Comparison of ENCODE assay signal across 10 cellular contexts in the genomic region with DNA sequence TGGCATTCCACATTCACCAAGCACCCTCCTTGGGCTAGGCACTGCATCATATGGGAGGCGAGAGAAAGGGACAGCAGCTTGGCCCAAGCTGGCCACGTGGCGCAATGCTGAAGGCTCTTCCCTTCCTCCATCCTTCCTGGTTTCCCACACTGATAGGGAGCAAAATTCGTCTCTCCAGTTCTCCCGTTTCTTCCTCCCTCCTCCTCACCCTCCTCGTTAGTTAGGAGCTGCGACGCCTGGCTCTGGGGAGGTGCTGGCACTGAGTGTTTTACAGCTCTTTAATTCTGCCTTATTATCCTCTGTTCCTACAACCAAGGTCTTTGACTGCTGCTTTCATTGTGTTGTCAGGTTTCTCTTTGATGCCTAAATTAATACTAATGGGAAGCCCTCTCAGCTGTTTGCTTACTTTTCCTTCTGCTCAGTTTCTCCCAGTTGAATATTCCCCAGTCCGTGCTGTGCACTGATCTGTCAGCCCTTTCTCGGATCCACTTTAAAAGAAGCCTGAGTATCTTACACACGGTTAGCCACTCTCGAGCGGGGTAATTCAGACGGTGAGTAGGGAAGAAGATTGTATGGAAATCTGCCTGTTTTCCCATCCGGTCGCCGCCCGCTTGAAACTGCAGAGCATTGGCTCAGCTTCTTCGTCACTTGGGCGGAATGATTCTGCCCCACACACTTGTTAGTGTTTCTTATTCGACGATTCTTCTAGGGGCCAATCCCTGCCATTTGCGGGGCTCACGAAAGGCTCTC. TPM values are rescaled to one million over a fixed set of nuclear protein-coding genes. Genes with fewer than 3 reads are reported as not detected.
DNase-seq lines count a peak whose midpoint lies in the region; ATAC-seq and TF ChIP-seq lines count a peak whose summit lies in the region.
"Had no signal": no experiment of that assay in that cellular context is flagged by ENCODE, and none has a peak within 500 bp of the region (broad histone marks: within the 10 kb centered on the region; RNA-seq: fewer than 3 reads in every experiment).

No MANE protein-coding gene starts in this region.

- WGBS in mesodermal cell (ENCODE audit: insufficient coverage in 2 of 2), 2 experiments = 41 to 56% methylated on average over 10 to 13 of the region's 24 CpGs
- 9% methylated on average over 24 of the region's 24 CpGs for WGBS in urinary bladder

- no peak overlapping the region for H3K27ac ChIP-seq in right atrium auricular region
- peak overlapping the region; percentile 50 for H3K27ac ChIP-seq in mesodermal cell (ENCODE audit: low read depth, low read length, severe bottlenecking)
- no peak overlapping the region for H3K27ac ChIP-seq in urinary bladder (ENCODE audit: low read depth)
- no peak overlapping the region for H3K27ac ChIP-seq in A673 (ENCODE audit: low read depth, low read length, poor library complexity, severe bottlenecking)

- peaks cover 0 to 5% of the 10 kb centered on the region in 2 donors for H3K27me3 ChIP-seq in right atrium auricular region
- H3K27me3 ChIP-seq in A673 (replicated peaks; ENCODE audit: insufficient read depth, low read depth, low read length, poor library complexity) = peaks cover under 1% of the 10 kb centered on the region

- no peaks in the 10 kb centered on the region for H3K9me3 ChIP-seq in right atrium auricular region
- H3K9me3 ChIP-seq in mesodermal cell (ENCODE audit: control insufficient read depth, low read length) = no peaks in the 10 kb centered on the region
- H3K9me3 ChIP-seq in A673 (ENCODE audit: low read depth, low read length, poor library complexity, severe bottlenecking) = no peaks in the 10 kb centered on the region

- intact Hi-C loops in Right ventricle myocardium inferior (cut with DNase I) (no loop called here), A673 (cut with micrococcal nuclease; ENCODE audit: unreplicated experiment) (no loop called here)

- H3K36me3 ChIP-seq in right atrium auricular region (no peaks in the 10 kb centered on the region), mesodermal cell (ENCODE audit: control insufficient read depth, insufficient read depth, low read length) (no peaks in the 10 kb centered on the region), urinary bladder (ENCODE audit: insufficient read depth) (no peaks in the 10 kb centered on the region), A673 (ENCODE audit: insufficient read depth, low read length, poor library complexity, severe bottlenecking) (no peaks in the 10 kb centered on the region)

- TF ChIP-seq POLR2A in GM18505 (IDR thresholded peaks at IDR 0.05; ENCODE audit: borderline replicate concordance, extremely low read depth, insufficient read depth, insufficient read length) = no peak

- DNase-seq in Right ventricle myocardium inferior (ENCODE audit: missing footprints) = no peak
- no peak for DNase-seq in right atrium auricular region (ENCODE audit: low spot score)
- peak; percentile 36 for DNase-seq in fibroblast of peridontal ligament (ENCODE audit: extremely low read depth)
- DNase-seq in stimulated activated CD4-positive, alpha-beta T cell treated with anti-CD3 and anti-CD28 coated beads, Interleukin-4, amount 100 ng/mL, for 4 hours = no peak
- no peak for DNase-seq in A673 (ENCODE audit: low spot score)
- DNase-seq: activated CD4-positive, alpha-beta T cell treated with anti-CD3 and anti-CD28 coated beads for 4 hours; AML-193 had no signal

- no peak for TF ChIP-seq CTCF in right atrium auricular region (IDR thresholded peaks at IDR 0.05)
- TF ChIP-seq CTCF in A673 (conservative IDR thresholded peaks at IDR 0.05; ENCODE audit: low read depth, low read length) = no peak

- ATAC-seq in Right ventricle myocardium inferior = peak; percentile 21
- ATAC-seq in GM18505 (IDR thresholded peaks at IDR 0.05; ENCODE audit: unreplicated experiment) = no peak

- peaks cover 0 to 17% of the 10 kb centered on the region in 2 donors for H3K4me1 ChIP-seq in right atrium auricular region
- no peaks in the 10 kb centered on the region for H3K4me1 ChIP-seq in mesodermal cell (ENCODE audit: control insufficient read depth, insufficient read depth, low read length, poor library complexity, severe bottlenecking)
- H3K4me1 ChIP-seq in urinary bladder (ENCODE audit: insufficient read depth) = no peaks in the 10 kb centered on the region
- H3K4me1 ChIP-seq in A673 (ENCODE audit: insufficient read depth, low read length, poor library complexity, severe bottlenecking) = no peaks in the 10 kb centered on the region

- CTCF ChIA-PET in A673 (lab: Charles Lee) = interaction anchor here (1.0 kb wide), 1 partner anchor 104 kb away, joined by 5 read pairs; no protein-coding TSS in a partner anchor

- BruUV-seq in A673 (replicated peaks; lab: Mats Ljungman, UMichigan) = no TSS peak

- peak overlapping the region in 1 of 2 donors; percentile 29 for H3K4me3 ChIP-seq in right atrium auricular region
- no peak overlapping the region for H3K4me3 ChIP-seq in mesodermal cell (ENCODE audit: extremely low read depth, insufficient read depth, low read length, poor library complexity, severe bottlenecking)
- H3K4me3 ChIP-seq in urinary bladder (ENCODE audit: low read depth, low read length) = peak overlapping the region; percentile 12
- no peak overlapping the region for H3K4me3 ChIP-seq in A673 (ENCODE audit: low read depth, low read length, poor library complexity, severe bottlenecking)

- POLR2A ChIA-PET in A673 (lab: Charles Lee; ENCODE audit: low non-redundant PET) = interaction anchor here (0.6 kb wide), 1 partner anchor 713 kb away, joined by 3 read pairs; no protein-coding TSS in a partner anchor

RNA-seq across cellular contexts. Expression of gene SMYD2, which starts 56.2 kb away (rescaled TPM):
- total RNA-seq in Right ventricle myocardium inferior (205 TPM), right atrium auricular region (10 to 100 TPM in 1 of 2 donors, 1 to 10 TPM in 1; 6.2 to 89.5 TPM), urinary bladder (41.7 TPM), A673 (2021) (24.2 and 25.8 TPM in 2 replicates)
- 31.2 TPM for polyA plus RNA-seq in mesodermal cell (2013, experiment 1 of 2)
- polyA plus RNA-seq in mesodermal cell (2013, experiment 2 of 2) = 36.8 TPM
- polyA plus RNA-seq in urinary bladder = 13.0 TPM
